Comparison of ENCODE assay signal across 33 cellular contexts in the genomic region with DNA sequence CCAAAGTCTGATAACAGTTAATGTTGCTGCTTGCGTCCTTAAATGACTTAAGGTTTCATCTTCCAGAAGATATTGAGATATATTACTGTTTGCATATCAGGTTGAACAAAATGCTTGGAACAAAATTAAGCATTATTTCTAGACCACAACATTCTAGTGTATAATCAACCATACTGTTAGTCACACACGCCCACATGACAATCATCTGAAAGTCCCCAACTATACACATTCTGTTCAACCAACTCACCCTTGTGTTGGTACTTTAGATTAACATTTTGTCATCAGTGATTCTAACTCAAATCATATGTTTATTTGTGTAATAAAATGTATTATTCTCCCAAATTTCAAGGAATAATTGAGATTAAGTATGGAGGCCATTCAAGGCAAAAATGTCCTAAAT. TPM values are rescaled to one million over a fixed set of nuclear protein-coding genes. Genes with fewer than 3 reads are reported as not detected.
DNase-seq lines count a peak whose midpoint lies in the region; ATAC-seq and TF ChIP-seq lines count a peak whose summit lies in the region.
"Had no signal": no experiment of that assay in that cellular context is flagged by ENCODE, and none has a peak within 500 bp of the region (broad histone marks: within the 10 kb centered on the region; RNA-seq: fewer than 3 reads in every experiment).

No MANE protein-coding gene starts in this region.

- no peak overlapping the region for H3K27ac Mint-ChIP-seq in endodermal cell
- H3K27ac Mint-ChIP-seq: activated CD4-positive, alpha-beta memory T cell treated with anti-CD3 and anti-CD28 coated beads for 36 hours; activated naive CD8-positive, alpha-beta T cell treated with anti-CD3 and anti-CD28 coated beads, Interleukin-2, amount 50 U/mL, for 24 hours; activated T-cell treated with anti-CD3 and anti-CD28 coated beads, Interleukin-2, amount 50 U/mL, for 72 hours; immature natural killer cell; memory B cell; stimulated activated naive CD8-positive, alpha-beta T cell treated with anti-CD3 and anti-CD28 coated beads, Interleukin-15, Interleukin-2, amounts not matched to agents 100 ng/mL and 50 ng/mL, for 24 hours; T-helper 1 cell treated with Interleukin-12 subunit alpha and Interleukin-12 subunit beta and Interleukin-4 antibody, amounts not matched to agents 30 μg/mL and 1 μg/mL, for 36 hours had no signal

- H3K4me3 ChIP-seq in fibroblast of the aortic adventitia (ENCODE audit: low read depth, low read length) (no peak overlapping the region), smooth muscle cell (no peak overlapping the region), endodermal cell (ENCODE audit: low read length) (no peak overlapping the region)
- H3K4me3 ChIP-seq: BLaER1 treated with 17β-estradiol and CSF1 and Interleukin-3, amounts not matched to agents 10 nM and 100 nM; pancreas; right atrium auricular region; spleen; uterus had no signal

- no peak overlapping the region for H3K4me3 Mint-ChIP-seq in endodermal cell
- H3K4me3 Mint-ChIP-seq: activated CD4-positive, alpha-beta memory T cell treated with anti-CD3 and anti-CD28 coated beads for 36 hours; activated naive CD8-positive, alpha-beta T cell treated with anti-CD3 and anti-CD28 coated beads, Interleukin-2, amount 50 U/mL, for 24 hours; activated T-cell treated with anti-CD3 and anti-CD28 coated beads, Interleukin-2, amount 50 U/mL, for 72 hours; immature natural killer cell; memory B cell; stimulated activated naive CD8-positive, alpha-beta T cell treated with anti-CD3 and anti-CD28 coated beads, Interleukin-15, Interleukin-2, amounts not matched to agents 100 ng/mL and 50 ng/mL, for 24 hours; T-helper 1 cell treated with Interleukin-12 subunit alpha and Interleukin-12 subunit beta and Interleukin-4 antibody, amounts not matched to agents 30 μg/mL and 1 μg/mL, for 36 hours had no signal

- no peaks in the 10 kb centered on the region for H4K20me1 ChIP-seq in smooth muscle cell (ENCODE audit: low read depth)
- H4K20me1 ChIP-seq: BLaER1 treated with 17β-estradiol and CSF1 and Interleukin-3, amounts not matched to agents 10 nM and 100 nM had no signal

- H3K9ac ChIP-seq in smooth muscle cell (ENCODE audit: low read depth) (no peak overlapping the region), endodermal cell (ENCODE audit: extremely low read depth, low read length, poor library complexity, severe bottlenecking) (no peak overlapping the region)
- H3K9ac ChIP-seq: BLaER1 treated with 17β-estradiol and CSF1 and Interleukin-3, amounts not matched to agents 10 nM and 100 nM had no signal

- TF ChIP-seq CTCF in fibroblast of the aortic adventitia (IDR thresholded peaks at IDR 0.05; ENCODE audit: insufficient read depth, low read length): no peak
- no peak for TF ChIP-seq CTCF in smooth muscle cell (IDR thresholded peaks at IDR 0.05; ENCODE audit: borderline replicate concordance, insufficient read depth, poor library complexity, severe bottlenecking)
- no peak for TF ChIP-seq CTCF in endodermal cell (conservative IDR thresholded peaks at IDR 0.05)

- WGBS in smooth muscle cell (ENCODE audit: low lambda C conversion rate): 70% methylated on average over 2 of the region's 2 CpGs
- WGBS in endodermal cell (ENCODE audit: insufficient coverage in 1 of 2, insufficient read length in 1 of 2), 2 experiments: 91% methylated on average over 2 of the region's 2 CpGs; no CpG with 5 or more reads in 1 of the 2 experiments

- H3K4me1 Mint-ChIP-seq in endodermal cell: peaks cover 15% of the 10 kb centered on the region
- H3K4me1 Mint-ChIP-seq: activated naive CD8-positive, alpha-beta T cell treated with anti-CD3 and anti-CD28 coated beads, Interleukin-2, amount 50 U/mL, for 24 hours; immature natural killer cell; memory B cell had no signal

- H3K9me3 ChIP-seq in smooth muscle cell (replicated peaks; ENCODE audit: low read depth): no peaks in the 10 kb centered on the region
- no peaks in the 10 kb centered on the region for H3K9me3 ChIP-seq in endodermal cell (ENCODE audit: control insufficient read depth, low read length)
- H3K9me3 ChIP-seq: BLaER1 treated with 17β-estradiol and CSF1 and Interleukin-3, amounts not matched to agents 10 nM and 100 nM; pancreas; right atrium auricular region; uterus had no signal

- no peaks in the 10 kb centered on the region for H3K27me3 Mint-ChIP-seq in endodermal cell (ENCODE audit: insufficient read depth)
- H3K27me3 Mint-ChIP-seq: activated CD4-positive, alpha-beta memory T cell treated with anti-CD3 and anti-CD28 coated beads for 36 hours; activated naive CD8-positive, alpha-beta T cell treated with anti-CD3 and anti-CD28 coated beads, Interleukin-2, amount 50 U/mL, for 24 hours; memory B cell; stimulated activated naive CD8-positive, alpha-beta T cell treated with anti-CD3 and anti-CD28 coated beads, Interleukin-15, Interleukin-2, amounts not matched to agents 100 ng/mL and 50 ng/mL, for 24 hours had no signal

- no peaks in the 10 kb centered on the region for H3F3A ChIP-seq in smooth muscle cell (ENCODE audit: low read depth)

- in situ Hi-C loops in SK-MEL-5 (cut with HindIII; ENCODE audit: low pct_unique_long_range_greater_than_20kb, low sequenced_read_pairs): no loop called here

- H3K9me3 Mint-ChIP-seq in endodermal cell: no peaks in the 10 kb centered on the region

- no peaks in the 10 kb centered on the region for H3K4me1 ChIP-seq in smooth muscle cell (ENCODE audit: low read depth)
- no peaks in the 10 kb centered on the region for H3K4me1 ChIP-seq in endodermal cell (ENCODE audit: control insufficient read depth, insufficient read depth, low read length)
- H3K4me1 ChIP-seq: BLaER1 treated with 17β-estradiol and CSF1 and Interleukin-3, amounts not matched to agents 10 nM and 100 nM; uterus had no signal

- H3K27me3 ChIP-seq in smooth muscle cell (ENCODE audit: low read depth): no peaks in the 10 kb centered on the region
- no peaks in the 10 kb centered on the region for H3K27me3 ChIP-seq in endodermal cell (ENCODE audit: control insufficient read depth, insufficient read depth, low read length, poor library complexity, severe bottlenecking)
- H3K27me3 ChIP-seq: BLaER1 treated with 17β-estradiol and CSF1 and Interleukin-3, amounts not matched to agents 10 nM and 100 nM; pancreas; right atrium auricular region; spleen; uterus had no signal

- peaks cover 28% of the 10 kb centered on the region for H3K79me2 ChIP-seq in smooth muscle cell (ENCODE audit: low read depth)

- DNase-seq in EL (peak; percentile 19), SK-MEL-5 (ENCODE audit: low read depth, low spot score) (peak; percentile 32), fibroblast of the aortic adventitia (ENCODE audit: low read depth) (peak; percentile 32), smooth muscle cell (lab: John Stamatoyannopoulos, UW; ENCODE audit: unreplicated experiment) (no peak), endodermal cell (no peak), NCI-H2107 (lab: John Stamatoyannopoulos, UW) (no peak)
- DNase-seq: activated CD4-positive, alpha-beta memory T cell treated with anti-CD3 and anti-CD28 coated beads for 36 hours; activated naive CD8-positive, alpha-beta T cell treated with anti-CD3 and anti-CD28 coated beads, Interleukin-2, amount 50 U/mL, for 24 hours; activated T-cell treated with anti-CD3 and anti-CD28 coated beads, Interleukin-2, amount 50 U/mL, for 72 hours; cerebellar nuclear complex; COR-L47; DMS79; H7; immature natural killer cell; KG1; MM.1S; NCI-H1930; NCI-H526; OCI-M1; pancreas; spleen; stimulated activated CD4-positive, alpha-beta T cell treated with anti-CD3 and anti-CD28 coated beads, Interleukin-2, amount 100 ng/mL, for 24 hours; uterus had no signal

- H3K36me3 ChIP-seq in smooth muscle cell (ENCODE audit: low read depth) (no peaks in the 10 kb centered on the region), endodermal cell (ENCODE audit: control insufficient read depth, insufficient read depth, low read length) (no peaks in the 10 kb centered on the region)
- H3K36me3 ChIP-seq: BLaER1 treated with 17β-estradiol and CSF1 and Interleukin-3, amounts not matched to agents 10 nM and 100 nM; pancreas; right atrium auricular region; spleen; uterus had no signal

- H2AFZ ChIP-seq in smooth muscle cell (ENCODE audit: low read depth): no peak overlapping the region

- ATAC-seq in GM18519 (IDR thresholded peaks at IDR 0.05; ENCODE audit: low FRiP score, unreplicated experiment): no peak
- ATAC-seq: activated CD4-positive, CD25-positive, alpha-beta regulatory T cell treated with anti-CD3 and anti-CD28 coated beads, Interleukin-2, amount 50 U/mL, for 24 hours; activated naive CD8-positive, alpha-beta T cell treated with anti-CD3 and anti-CD28 coated beads, Interleukin-2, amount 50 U/mL, for 24 hours; activated T-cell treated with anti-CD3 and anti-CD28 coated beads, Interleukin-2, amount 50 U/mL, for 72 hours; left lobe of liver; pancreas; SK-N-SH treated with all-trans-retinoic acid at 6 μM for 48 hours had no signal

- no peaks in the 10 kb centered on the region for H3K36me3 Mint-ChIP-seq in endodermal cell (ENCODE audit: low read depth)
- H3K36me3 Mint-ChIP-seq: activated CD4-positive, alpha-beta memory T cell treated with anti-CD3 and anti-CD28 coated beads for 36 hours; immature natural killer cell; memory B cell had no signal

- H3K4me2 ChIP-seq in smooth muscle cell: peak overlapping the region; percentile 2
- H3K4me2 ChIP-seq: BLaER1 treated with 17β-estradiol and CSF1 and Interleukin-3, amounts not matched to agents 10 nM and 100 nM had no signal

- H3K27ac ChIP-seq in smooth muscle cell (ENCODE audit: low read depth): peak overlapping the region; percentile 26
- H3K27ac ChIP-seq in endodermal cell (ENCODE audit: low read depth, low read length): no peak overlapping the region
- H3K27ac ChIP-seq: BLaER1 treated with 17β-estradiol and CSF1 and Interleukin-3, amounts not matched to agents 10 nM and 100 nM; HL-60; pancreas; right atrium auricular region; uterus had no signal

RNA-seq across cellular contexts. Expression of gene LURAP1L, which starts 47.3 kb away (rescaled TPM):
- 2.8 and 3.4 TPM in 2 replicates for total RNA-seq in SK-MEL-5 (2014; rRNA removed; shearing (Covaris generic))
- 12.0 and 14.0 TPM in 2 replicates for polyA plus RNA-seq in SK-MEL-5 (2015; cell fraction: cytosol; rRNA removed)
- 19.9 and 22.2 TPM in 2 replicates for polyA plus RNA-seq in SK-MEL-5 (2015; cell fraction: nucleus; rRNA removed)
- 47.5 and 48.2 TPM in 2 replicates for total RNA-seq in fibroblast of the aortic adventitia (ENCODE audit: low replicate concordance)
- total RNA-seq in smooth muscle cell: 24.6 and 27.6 TPM in 2 replicates
- polyA plus RNA-seq in smooth muscle cell: 22.8 and 25.5 TPM in 2 replicates
- 1 to 10 TPM in 1 of 2 donors, under 1 TPM in 1; 0.24 to 1.3 TPM for total RNA-seq in endodermal cell
- polyA plus RNA-seq in endodermal cell (2013, experiment 1 of 2): 0.85 TPM
- 0.58 TPM for polyA plus RNA-seq in endodermal cell (2013, experiment 2 of 2)
- total RNA-seq: activated CD4-positive, alpha-beta memory T cell treated with anti-CD3 and anti-CD28 coated beads for 36 hours; activated T-cell treated with anti-CD3 and anti-CD28 coated beads, Interleukin-2, amount 50 U/mL, for 72 hours had no signal
- polyA plus RNA-seq: immature natural killer cell had no signal

Comparison
In these comparisons a context has a peak if more than half of its experiments do, and no peak if none do; other contexts are left out.
1. DNase-seq: peak in EL (single experiment), SK-MEL-5 (single experiment) and fibroblast of the aortic adventitia (single experiment); none in smooth muscle cell (single experiment), endodermal cell (single experiment) and NCI-H2107 (single experiment).